In the genomic region with DNA sequence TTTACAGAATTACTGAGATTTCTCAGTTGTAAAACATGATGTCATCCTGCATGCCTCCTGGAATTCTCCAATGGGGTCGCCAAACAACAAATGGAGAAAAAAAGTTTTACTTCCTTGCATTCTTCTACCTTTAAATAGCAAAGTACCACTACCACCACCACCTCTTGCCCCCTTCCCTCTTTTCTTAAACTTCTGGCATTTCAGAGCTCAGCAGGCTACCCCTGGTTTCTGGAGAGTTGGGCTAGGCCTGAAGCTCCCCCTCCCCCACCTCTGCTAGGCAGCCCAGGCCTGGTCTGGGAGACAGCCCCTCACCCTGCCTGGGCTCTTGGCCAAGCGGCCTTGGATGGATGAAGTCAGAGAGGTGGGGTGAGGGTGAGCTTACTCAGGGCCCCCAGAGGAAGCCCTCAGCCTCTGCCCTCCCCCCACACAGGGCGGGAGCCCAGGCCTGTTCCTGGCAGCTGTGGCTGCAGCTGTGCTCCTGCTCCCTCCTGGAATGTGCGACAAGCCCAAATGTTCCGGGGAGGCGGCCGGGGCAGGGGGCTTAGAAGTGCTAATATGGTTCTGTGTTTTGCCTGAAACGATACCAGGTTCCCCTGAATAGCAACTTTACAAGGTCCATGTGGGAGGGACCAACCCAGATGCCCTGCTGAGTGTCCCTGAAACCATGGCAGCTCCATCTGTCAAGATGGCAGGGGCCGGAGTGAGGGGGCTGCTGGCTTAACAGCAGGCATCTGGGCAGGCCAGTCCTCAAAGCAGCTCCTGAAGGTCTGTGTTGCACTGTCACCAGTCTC, we compare ENCODE assay signal across 9 cellular contexts. TPM values are rescaled to one million over a fixed set of nuclear protein-coding genes. Genes with fewer than 3 reads are reported as not detected.
DNase-seq lines count a peak whose midpoint lies in the region; ATAC-seq, FAIRE-seq and TF ChIP-seq lines count a peak whose summit lies in the region.
"Had no signal": no experiment of that assay in that cellular context is flagged by ENCODE, and none has a peak within 500 bp of the region (broad histone marks: within the 10 kb centered on the region; RNA-seq: fewer than 3 reads in every experiment).

No MANE protein-coding gene starts in this region.

- no peaks in the 10 kb centered on the region for H3K27me3 ChIP-seq in endothelial cell of umbilical vein (ENCODE audit: control insufficient read depth in 2 of 2, insufficient read depth in 2 of 2, low read length in 2 of 2)

- TF ChIP-seq CTCF in endothelial cell of umbilical vein (IDR thresholded peaks at IDR 0.05; ENCODE audit: extremely low read depth in 1 of 2, insufficient read depth in 1 of 2, low read depth in 1 of 2, low read length in 2 of 2): no peak

- dilution Hi-C loops in endothelial cell of umbilical vein (cut with MboI; ENCODE audit: extremely low pct_ligation_motif_present, low sequenced_read_pairs): no loop called here

- no peak for TF ChIP-seq POLR2A in endothelial cell of umbilical vein (IDR thresholded peaks at IDR 0.05; ENCODE audit: low read depth, low read length)

- H3K9ac ChIP-seq in endothelial cell of umbilical vein (replicated peaks; ENCODE audit: extremely low read depth, insufficient read depth, low read length): peak overlapping the region; percentile 12

- H3K27ac ChIP-seq in endothelial cell of umbilical vein (ENCODE audit: insufficient read depth, low read depth, low read length): peak overlapping the region; percentile 66

- no peak overlapping the region for H3K4me2 ChIP-seq in endothelial cell of umbilical vein (ENCODE audit: insufficient read depth, low read length)

- no peak for ATAC-seq in HG02938 (IDR thresholded peaks at IDR 0.05; ENCODE audit: unreplicated experiment)

- peak; percentile 33 for DNase-seq in NCI-H82 (lab: John Stamatoyannopoulos, UW)
- DNase-seq in NCI-H82 treated with DMSO at 0.1 percent for 48 hours (lab: John Stamatoyannopoulos, UW; ENCODE audit: unreplicated experiment): no peak
- DNase-seq in endothelial cell of umbilical vein (ENCODE audit: low read depth, low spot score): peak; percentile 88
- DNase-seq in midbrain (lab: John Stamatoyannopoulos, UW): peak; percentile 61
- peak; percentile 92 for DNase-seq in urothelium cell line (ENCODE audit: low spot score)
- no peak for DNase-seq in DMS53 treated with DMSO at 0.1 percent for 48 hours (lab: John Stamatoyannopoulos, UW; ENCODE audit: unreplicated experiment)
- DNase-seq in activated CD8-positive, alpha-beta memory T cell treated with anti-CD3 and anti-CD28 coated beads, Interleukin-2, amount 50 U/mL, for 4 hours: no peak
- DNase-seq: activated CD4-positive, alpha-beta T cell treated with anti-CD3 and anti-CD28 coated beads for 1 hour had no signal

- TSS peak; percentile 33 for BruUV-seq in endothelial cell of umbilical vein (replicated peaks; lab: Mats Ljungman, UMichigan)

- intact Hi-C loops in endothelial cell of umbilical vein (cut with micrococcal nuclease): loop anchor here (1.0 to 2.0 kb wide), 2 partner anchors 9 to 14 kb away; no protein-coding TSS in a partner anchor

- FAIRE-seq in endothelial cell of umbilical vein (lab: Jason Lieb, UNC) (peak; percentile 82), urothelium cell line (lab: Jason Lieb, UNC) (peak; percentile 44)

- H3K9me3 ChIP-seq in endothelial cell of umbilical vein (replicated peaks; ENCODE audit: control insufficient read depth, insufficient read depth, low read length): no peaks in the 10 kb centered on the region

- H4K20me1 ChIP-seq in endothelial cell of umbilical vein (replicated peaks; ENCODE audit: control insufficient read depth, extremely low read depth, insufficient read depth, low read length): no peaks in the 10 kb centered on the region

- H3K79me2 ChIP-seq in endothelial cell of umbilical vein (ENCODE audit: control insufficient read depth, insufficient read depth, low read length): no peaks in the 10 kb centered on the region

- CTCF ChIA-PET in endothelial cell of umbilical vein (lab: Charles Lee): interaction anchor here (1.0 to 8.4 kb wide), 14 partner anchors 8 to 217 kb away, joined by 3 to 189 read pairs (median 6); a partner anchor contains a TSS

- no peaks in the 10 kb centered on the region for H3K36me3 ChIP-seq in endothelial cell of umbilical vein (ENCODE audit: control insufficient read depth in 2 of 2, extremely low read depth in 1 of 2, insufficient read depth in 2 of 2, low read length in 2 of 2)

- peaks cover 18% of the 10 kb centered on the region for H3K4me1 ChIP-seq in endothelial cell of umbilical vein (ENCODE audit: control insufficient read depth, extremely low read depth, insufficient read depth, low read length)

- H3K9me1 ChIP-seq in endothelial cell of umbilical vein (replicated peaks; ENCODE audit: control insufficient read depth, extremely low read depth, insufficient read depth, low read length): no peaks in the 10 kb centered on the region

- POLR2A ChIA-PET in endothelial cell of umbilical vein (lab: Charles Lee): interaction anchor here (1.7 kb wide), 1 partner anchor 61 kb away, joined by 4 read pairs; no protein-coding TSS in a partner anchor

- no peak overlapping the region for H3K4me3 ChIP-seq in endothelial cell of umbilical vein (replicated peaks in 1 of 3; ENCODE audit: insufficient read depth in 1 of 3, low read depth in 1 of 3, low read length in 3 of 3)

- H2AFZ ChIP-seq in endothelial cell of umbilical vein (ENCODE audit: low read depth, low read length): peak overlapping the region; percentile 67

TF ChIP-seq in endothelial cell of umbilical vein, 7 proteins besides CTCF, POLR2A, EP300 and RAD21:
- TF ChIP-seq FOS (IDR thresholded peaks at IDR 0.05; ENCODE audit: borderline replicate concordance, insufficient read depth, low read length) (peak; percentile 48), JUN (IDR thresholded peaks at IDR 0.05; ENCODE audit: borderline replicate concordance, insufficient read depth, insufficient read length, low read depth) (peak; percentile 45), MYC (IDR thresholded peaks at IDR 0.05; ENCODE audit: low read depth, low read length) (no peak), GATA2 (IDR thresholded peaks at IDR 0.05; ENCODE audit: insufficient read depth, insufficient read length, low read depth, low read length) (no peak), POLR2AphosphoS5 (IDR thresholded peaks at IDR 0.05; ENCODE audit: insufficient read depth, low read depth, low read length) (peak; percentile 55)

RNA-seq across cellular contexts. Expression of a gene that starts 5.9 kb away (rescaled TPM):
- 0.22 and 0.44 TPM in 2 replicates for total RNA-seq in endothelial cell of umbilical vein
- 1.1 and 1.2 TPM in 2 replicates for polyA plus RNA-seq in endothelial cell of umbilical vein
- polyA plus RNA-seq in endothelial cell of umbilical vein (2011; cell fraction: cytosol; rRNA removed): 0.63 and 0.66 TPM in 2 replicates
- 0.84 and 1.1 TPM in 2 replicates for polyA plus RNA-seq in endothelial cell of umbilical vein (2011; cell fraction: nucleus; rRNA removed)
- 1.2 TPM in 2 replicates for polyA plus RNA-seq in endothelial cell of umbilical vein (2012)
- 0.53 and 2.5 TPM in 2 replicates for polyA minus RNA-seq in endothelial cell of umbilical vein
- polyA minus RNA-seq in endothelial cell of umbilical vein (2011; cell fraction: cytosol; rRNA and poly(A)+ RNA removed): not detected
- polyA minus RNA-seq in endothelial cell of umbilical vein (2011; cell fraction: nucleus; rRNA and poly(A)+ RNA removed): 0.87 and 1.1 TPM in 2 replicates

RNA-seq across cellular contexts. Expression of a gene that starts 26.7 kb away (rescaled TPM):
- total RNA-seq in endothelial cell of umbilical vein: 20.0 and 22.0 TPM in 2 replicates
- polyA plus RNA-seq in endothelial cell of umbilical vein: 42.4 and 42.5 TPM in 2 replicates
- 42.7 and 51.4 TPM in 2 replicates for polyA plus RNA-seq in endothelial cell of umbilical vein (2011; cell fraction: cytosol; rRNA removed)
- 22.7 and 24.5 TPM in 2 replicates for polyA plus RNA-seq in endothelial cell of umbilical vein (2011; cell fraction: nucleus; rRNA removed)
- polyA plus RNA-seq in endothelial cell of umbilical vein (2012): 47.6 and 56.2 TPM in 2 replicates
- polyA minus RNA-seq in endothelial cell of umbilical vein: 45.7 and 51.9 TPM in 2 replicates
- not detected for polyA minus RNA-seq in endothelial cell of umbilical vein (2011; cell fraction: cytosol; rRNA and poly(A)+ RNA removed)
- 6.8 and 7.0 TPM in 2 replicates for polyA minus RNA-seq in endothelial cell of umbilical vein (2011; cell fraction: nucleus; rRNA and poly(A)+ RNA removed)

RNA-seq across cellular contexts. Expression of a gene that starts 27.5 kb away (rescaled TPM):
- total RNA-seq in endothelial cell of umbilical vein: 281 and 317 TPM in 2 replicates
- polyA plus RNA-seq in endothelial cell of umbilical vein: 212 and 229 TPM in 2 replicates
- 351 and 388 TPM in 2 replicates for polyA plus RNA-seq in endothelial cell of umbilical vein (2011; cell fraction: cytosol; rRNA removed)
- polyA plus RNA-seq in endothelial cell of umbilical vein (2011; cell fraction: nucleus; rRNA removed): 135 and 162 TPM in 2 replicates
- polyA plus RNA-seq in endothelial cell of umbilical vein (2012): 355 and 368 TPM in 2 replicates
- 98.2 and 102 TPM in 2 replicates for polyA minus RNA-seq in endothelial cell of umbilical vein
- 94.4 TPM for polyA minus RNA-seq in endothelial cell of umbilical vein (2011; cell fraction: cytosol; rRNA and poly(A)+ RNA removed)
- polyA minus RNA-seq in endothelial cell of umbilical vein (2011; cell fraction: nucleus; rRNA and poly(A)+ RNA removed): 23.4 and 37.0 TPM in 2 replicates

Comparison
In these comparisons a context has a peak if more than half of its experiments do, and no peak if none do; other contexts are left out.
1. DNase-seq: peak in NCI-H82 (single experiment), endothelial cell of umbilical vein (single experiment), midbrain (single experiment) and urothelium cell line (single experiment); none in NCI-H82 treated with DMSO at 0.1 percent for 48 hours (single experiment), DMS53 treated with DMSO at 0.1 percent for 48 hours (single experiment) and activated CD8-positive, alpha-beta memory T cell treated with anti-CD3 and anti-CD28 coated beads, Interleukin-2, amount 50 U/mL, for 4 hours (single experiment).